8 cellular contexts compared by ENCODE assay signal in the genomic region with DNA sequence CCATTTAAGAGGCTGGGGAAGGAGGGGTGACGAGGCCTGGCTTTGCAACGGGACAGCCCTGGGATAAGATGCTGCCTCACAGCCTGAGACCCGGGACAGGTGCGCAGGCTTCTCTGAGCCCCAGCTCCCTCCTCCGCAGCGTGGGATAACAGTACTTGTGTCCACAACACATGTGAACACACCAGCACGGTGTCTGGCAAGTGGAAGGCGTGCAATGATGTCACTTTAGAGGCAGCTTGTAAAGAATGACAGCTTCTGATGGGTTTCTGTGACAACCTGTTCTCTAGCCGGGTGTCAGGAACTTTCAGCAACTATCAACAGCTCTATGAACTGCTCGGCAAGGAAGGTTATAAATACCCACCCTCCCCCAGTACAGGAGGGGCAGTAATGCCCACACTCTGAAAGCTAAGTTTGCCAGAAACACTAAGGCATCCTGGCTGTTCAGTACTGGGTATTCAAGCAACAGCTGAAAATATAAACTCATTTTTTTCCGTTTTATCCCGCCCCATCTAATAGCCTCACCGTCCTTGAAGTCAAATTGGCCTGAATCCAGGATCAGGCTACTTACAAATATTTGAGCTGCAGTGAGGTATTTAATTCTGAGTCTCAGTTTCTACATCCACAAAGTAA. TPM values are rescaled to one million over a fixed set of nuclear protein-coding genes. Genes with fewer than 3 reads are reported as not detected.
A peak's percentile ranks its signal among the peaks of the same experiment; 100 is the strongest.
DNase-seq lines count a peak whose midpoint lies in the region; ATAC-seq and TF ChIP-seq lines count a peak whose summit lies in the region.

No MANE protein-coding gene starts in this region.

- no peak for ATAC-seq in esophagus mucosa
- no peak for ATAC-seq in HG02981 (IDR thresholded peaks at IDR 0.05; ENCODE audit: unreplicated experiment)

- peak overlapping the region in 1 of 2 donors; percentile 40 for H3K4me3 ChIP-seq in ascending aorta

- H3K9me3 ChIP-seq in ascending aorta, result no peaks in the 10 kb centered on the region

- H3K27ac ChIP-seq in ascending aorta, result peak overlapping the region; percentile 98 to 99

- peak; percentile 19 for DNase-seq in DMS 273 (lab: John Stamatoyannopoulos, UW; ENCODE audit: unreplicated experiment)
- DNase-seq in DMS 273 treated with DMSO at 0.1 percent for 48 hours (lab: John Stamatoyannopoulos, UW), result no peak
- peak in 1 of 2 donors; percentile 91 for DNase-seq in ascending aorta (ENCODE audit: low spot score in 2 of 2)
- peak; percentile 44 for DNase-seq in kidney tubule cell (ENCODE audit: low spot score)
- peak; percentile 45 for DNase-seq in superior temporal gyrus (ENCODE audit: extremely low spot score)
- DNase-seq in NCI-H446 treated with DMSO at 0.1 percent for 48 hours (lab: John Stamatoyannopoulos, UW), result no peak

- H3K36me3 ChIP-seq in ascending aorta, result peaks cover 36 to 52% of the 10 kb centered on the region in 2 donors

- intact Hi-C loops in ascending aorta (cut with DNase I), result loop anchor here (2.0 kb wide), 1 partner anchor 39 kb away; no protein-coding TSS in a partner anchor

- no peaks in the 10 kb centered on the region for H3K27me3 ChIP-seq in ascending aorta

- peaks cover 77 to 95% of the 10 kb centered on the region in 2 donors for H3K4me1 ChIP-seq in ascending aorta

- TF ChIP-seq CTCF in ascending aorta (IDR thresholded peaks at IDR 0.05), result no peak

RNA-seq across cellular contexts. Expression of a gene that starts 59.7 kb away (rescaled TPM):
- 1,114 TPM for total RNA-seq in ascending aorta
- total RNA-seq in esophagus mucosa, result 487 TPM

Comparison
In these comparisons a context has a peak if more than half of its experiments do, and no peak if none do; other contexts are left out.
1. DNase-seq: peak in DMS 273 (single experiment), kidney tubule cell (single experiment) and superior temporal gyrus (single experiment); none in DMS 273 treated with DMSO at 0.1 percent for 48 hours (single experiment) and NCI-H446 treated with DMSO at 0.1 percent for 48 hours (single experiment).